ENCODE assay signal across 25 cellular contexts in genomic region chr22:33542722-33543121, GRCh38.
DNase-seq lines count a peak whose midpoint lies in the region; ATAC-seq, FAIRE-seq and TF ChIP-seq lines count a peak whose summit lies in the region.
"Had no signal": no experiment of that assay in that cellular context is flagged by ENCODE, and none has a peak within 500 bp of the region (broad histone marks: within the 10 kb centered on the region; RNA-seq: fewer than 3 reads in every experiment).

No MANE protein-coding gene starts in this region.

- H3K23ac ChIP-seq in H9 (ENCODE audit: insufficient read length, low read depth, low read length) (no peak overlapping the region), H1 (ENCODE audit: insufficient read length) (no peak overlapping the region)

- TF ChIP-seq EP300 in H1 (IDR thresholded peaks at IDR 0.05; ENCODE audit: borderline replicate concordance in 1 of 2, low read depth in 2 of 2, low read length in 2 of 2) = no peak

- H4K8ac ChIP-seq in H9 (replicated peaks; ENCODE audit: insufficient read length, low read depth, low read length) (no peak overlapping the region), H1 (ENCODE audit: extremely low read depth, insufficient read depth, low read length) (no peak overlapping the region)

- no peak overlapping the region for H3K4ac ChIP-seq in H9 (ENCODE audit: low read depth, low read length)
- no peak overlapping the region for H3K4ac ChIP-seq in H1 (replicated peaks; ENCODE audit: insufficient read length, low read depth, low read length)

- H3K79me2 ChIP-seq in H9 (ENCODE audit: insufficient read depth, low read length) (no peaks in the 10 kb centered on the region), H1 (ENCODE audit: control insufficient read depth in 1 of 2, insufficient read depth in 2 of 2, low read length in 2 of 2) (peaks cover 0 to 18% of the 10 kb centered on the region in 2 experiments; a peak in 2 of 4 replicates)

- no peak overlapping the region for H4K91ac ChIP-seq in H9 (ENCODE audit: insufficient read length, low read depth, low read length)
- no peak overlapping the region for H4K91ac ChIP-seq in H1 (replicated peaks; ENCODE audit: insufficient read length, low read length)

- H3K56ac ChIP-seq in H9 (ENCODE audit: insufficient read length, low read depth, low read length) = no peak overlapping the region
- no peak overlapping the region for H3K56ac ChIP-seq in H1 (replicated peaks; ENCODE audit: insufficient read length, low read depth, low read length)

- H3K23me2 ChIP-seq in H9 (ENCODE audit: insufficient read length, low read depth, low read length, poor library complexity, severe bottlenecking) (no peaks in the 10 kb centered on the region), H1 (ENCODE audit: low read depth, low read length) (no peaks in the 10 kb centered on the region)

- H2BK12ac ChIP-seq in H9 (ENCODE audit: insufficient read length, low read depth, low read length) (no peak overlapping the region), H1 (ENCODE audit: low read depth, low read length) (no peak overlapping the region)

- H3K14ac ChIP-seq in H9 (ENCODE audit: insufficient read depth, low read length) (no peak overlapping the region), H1 (ENCODE audit: insufficient read length) (no peak overlapping the region)

- H2BK15ac ChIP-seq in H9 (ENCODE audit: low read depth, low read length) (no peak overlapping the region), H1 (ENCODE audit: low read length) (no peak overlapping the region)

- no peak overlapping the region for H3K4me3 Mint-ChIP-seq in H9
- H3K4me3 Mint-ChIP-seq in neural crest cell = peak overlapping the region; percentile 50
- H3K4me3 Mint-ChIP-seq in stimulated activated naive B cell treated with anti-CD40 and anti-IgM and Interleukin-4, amounts not matched to agents 10 μg/mL and 1 μg/mL and 100 μg/mL, for 72 hours = no peak overlapping the region
- no peak overlapping the region for H3K4me3 Mint-ChIP-seq in activated CD4-positive, alpha-beta T cell treated with anti-CD3 and anti-CD28 coated beads, Interleukin-2, amount 10 ng/mL, durations not matched to agents 7 days and 5 days
- H3K4me3 Mint-ChIP-seq: B cell; CD14-positive monocyte; CD8-positive, alpha-beta memory T cell had no signal

- H3K4me1 ChIP-seq in H9 (ENCODE audit: insufficient read depth, low read length) = no peaks in the 10 kb centered on the region
- no peaks in the 10 kb centered on the region for H3K4me1 ChIP-seq in H1 (replicated peaks in 1 of 4; ENCODE audit: control insufficient read depth in 3 of 4, insufficient read depth in 4 of 4, low read length in 3 of 4)

- H3K27ac Mint-ChIP-seq in H9 = peak overlapping the region in 2 of 3 experiments; percentile 65 to 92; a peak in 5 of 7 replicates
- peak overlapping the region; percentile 13 for H3K27ac Mint-ChIP-seq in neural crest cell (ENCODE audit: unreplicated experiment)
- H3K27ac Mint-ChIP-seq in stimulated activated naive B cell treated with anti-CD40 and anti-IgM and Interleukin-4, amounts not matched to agents 10 μg/mL and 1 μg/mL and 100 μg/mL, for 72 hours = peak overlapping the region; percentile 14
- H3K27ac Mint-ChIP-seq in activated CD4-positive, alpha-beta T cell treated with anti-CD3 and anti-CD28 coated beads, Interleukin-2, amount 10 ng/mL, durations not matched to agents 7 days and 5 days = no peak overlapping the region
- H3K27ac Mint-ChIP-seq: CD14-positive monocyte; CD8-positive, alpha-beta memory T cell had no signal

- DNase-seq in H9 = no peak
- DNase-seq in H1 (ENCODE audit: low read depth in 1 of 2, low spot score in 2 of 2) = no peak
- no peak for DNase-seq in neural crest cell (ENCODE audit: low read depth, low spot score)
- no peak for DNase-seq in stimulated activated naive B cell treated with anti-CD40 and anti-IgM and Interleukin-4, amounts not matched to agents 10 μg/mL and 1 μg/mL and 100 μg/mL, for 72 hours
- DNase-seq in SW480 (ENCODE audit: low spot score) = no peak
- no peak for DNase-seq in activated T-cell treated with anti-CD3 and anti-CD28 coated beads, Interleukin-2, amount 50 U/mL, for 48 hours
- no peak for DNase-seq in cortex of kidney (lab: John Stamatoyannopoulos, UW)
- DNase-seq in activated CD4-positive, alpha-beta T cell treated with anti-CD3 and anti-CD28 coated beads, Interleukin-2, amount 10 ng/mL, durations not matched to agents 7 days and 5 days = no peak
- DNase-seq: Calu3; CD8-positive, alpha-beta memory T cell; DMS79 treated with DMSO at 0.1 percent for 48 hours; GF-D8; Kasumi-1; MV-4-11; NCI-H1105 treated with DMSO at 0.1 percent for 48 hours; NCI-H2029; NCI-H446; NCI-H524 treated with DMSO at 0.1 percent for 48 hours; NCI-H774; SIG-M5 had no signal

- no peaks in the 10 kb centered on the region for H4K20me1 ChIP-seq in H9 (ENCODE audit: control insufficient read depth, insufficient read depth, insufficient read length)
- peaks cover 2% of the 10 kb centered on the region in 2 experiments for H4K20me1 ChIP-seq in H1 (replicated peaks in 1 of 2; ENCODE audit: control insufficient read depth in 1 of 2, insufficient read depth in 2 of 2, low read length in 2 of 2)

- H3K27me3 Mint-ChIP-seq in H9 (ENCODE audit: low read depth) = no peaks in the 10 kb centered on the region
- no peaks in the 10 kb centered on the region for H3K27me3 Mint-ChIP-seq in neural crest cell (ENCODE audit: low read depth)
- H3K27me3 Mint-ChIP-seq in stimulated activated naive B cell treated with anti-CD40 and anti-IgM and Interleukin-4, amounts not matched to agents 10 μg/mL and 1 μg/mL and 100 μg/mL, for 72 hours = no peaks in the 10 kb centered on the region
- no peaks in the 10 kb centered on the region for H3K27me3 Mint-ChIP-seq in activated CD4-positive, alpha-beta T cell treated with anti-CD3 and anti-CD28 coated beads, Interleukin-2, amount 10 ng/mL, durations not matched to agents 7 days and 5 days
- H3K27me3 Mint-ChIP-seq: B cell; CD8-positive, alpha-beta memory T cell had no signal

- no peak for TF ChIP-seq POLR2A in H1 (IDR thresholded peaks at IDR 0.05; ENCODE audit: control extremely low read depth in 1 of 2, low read depth in 2 of 2, low read length in 2 of 2)

- H3K4me3 ChIP-seq in H1 (ENCODE audit: extremely low read depth in 1 of 4, insufficient read depth in 2 of 4, low read depth in 3 of 4, low read length in 4 of 4) = no peak overlapping the region
- H3K4me3 ChIP-seq: K562 had no signal

- no peaks in the 10 kb centered on the region for H3K9me3 Mint-ChIP-seq in H9
- no peaks in the 10 kb centered on the region for H3K9me3 Mint-ChIP-seq in neural crest cell
- H3K9me3 Mint-ChIP-seq in stimulated activated naive B cell treated with anti-CD40 and anti-IgM and Interleukin-4, amounts not matched to agents 10 μg/mL and 1 μg/mL and 100 μg/mL, for 72 hours = peaks cover 0 to 2% of the 10 kb centered on the region in 2 donors
- peaks cover 3% of the 10 kb centered on the region for H3K9me3 Mint-ChIP-seq in activated CD4-positive, alpha-beta T cell treated with anti-CD3 and anti-CD28 coated beads, Interleukin-2, amount 10 ng/mL, durations not matched to agents 7 days and 5 days

- no peaks in the 10 kb centered on the region for H3K79me1 ChIP-seq in H9 (ENCODE audit: insufficient read depth, low read depth, low read length, poor library complexity, severe bottlenecking)
- peaks cover 6% of the 10 kb centered on the region; the same call in 1 of the 2 replicates for H3K79me1 ChIP-seq in H1 (ENCODE audit: low read depth, low read length)

- CTCF ChIA-PET in H1 (lab: Charles Lee; ENCODE audit: partially characterized antibody) = interaction anchor here (1.3 kb wide), 2 partner anchors 19 to 24 kb away, joined by 3 to 4 read pairs; no protein-coding TSS in a partner anchor
- CTCF ChIA-PET in activated CD4-positive, alpha-beta T cell treated with anti-CD3 and anti-CD28 coated beads, Interleukin-2, amount 10 ng/mL, durations not matched to agents 7 days and 5 days (lab: Charles Lee) = no interaction called here

- H3K27me3 ChIP-seq in H9 (ENCODE audit: insufficient read depth, low read length) (no peaks in the 10 kb centered on the region), H1 (replicated peaks in 1 of 4; ENCODE audit: control insufficient read depth in 3 of 4, extremely low read depth in 1 of 4, insufficient read depth in 3 of 4, low read length in 3 of 4) (no peaks in the 10 kb centered on the region)

- POLR2A ChIA-PET in H1 (lab: Charles Lee; ENCODE audit: partially characterized antibody) = no interaction called here
- POLR2A ChIA-PET in activated CD4-positive, alpha-beta T cell treated with anti-CD3 and anti-CD28 coated beads, Interleukin-2, amount 10 ng/mL, durations not matched to agents 7 days and 5 days (lab: Charles Lee) = no interaction called here

- WGBS in H9 (ENCODE audit: extremely low coverage, insufficient read length, low lambda C conversion rate) = no CpG with 5 or more reads among the region's 4 CpGs
- WGBS in H1 (ENCODE audit: extremely low coverage in 1 of 2, insufficient coverage in 1 of 2, insufficient read length in 1 of 2, insufficient replicate concordance in 2 of 2, low coverage in 1 of 2, low lambda C conversion rate in 2 of 2, missing lambda C conversion rate in 1 of 2), 2 experiments = 78% methylated on average over 4 of the region's 4 CpGs; no CpG with 5 or more reads in 1 of the 2 experiments

- TF ChIP-seq CTCF in H9 (conservative IDR thresholded peaks at IDR 0.05) (no peak), H1 (IDR thresholded peaks at IDR 0.05; ENCODE audit: control extremely low read depth in 1 of 3, insufficient read depth in 1 of 3, low read depth in 1 of 3, low read length in 3 of 3) (no peak), neural crest cell (conservative IDR thresholded peaks at IDR 0.05) (no peak)

- H2BK20ac ChIP-seq in H9 (ENCODE audit: low read depth, low read length, poor library complexity, severe bottlenecking) = no peak overlapping the region
- no peak overlapping the region for H2BK20ac ChIP-seq in H1 (ENCODE audit: low read length)

- H3K36me3 Mint-ChIP-seq in H9 (ENCODE audit: insufficient read depth in 1 of 3, low read depth in 3 of 3) = no peaks in the 10 kb centered on the region
- peaks cover 4% of the 10 kb centered on the region for H3K36me3 Mint-ChIP-seq in neural crest cell (ENCODE audit: low read depth)
- peaks cover 5% of the 10 kb centered on the region in 2 donors for H3K36me3 Mint-ChIP-seq in stimulated activated naive B cell treated with anti-CD40 and anti-IgM and Interleukin-4, amounts not matched to agents 10 μg/mL and 1 μg/mL and 100 μg/mL, for 72 hours
- no peaks in the 10 kb centered on the region for H3K36me3 Mint-ChIP-seq in activated CD4-positive, alpha-beta T cell treated with anti-CD3 and anti-CD28 coated beads, Interleukin-2, amount 10 ng/mL, durations not matched to agents 7 days and 5 days (ENCODE audit: low read depth)
- H3K36me3 Mint-ChIP-seq: CD14-positive monocyte; CD8-positive, alpha-beta memory T cell had no signal

- no peak overlapping the region for H3K27ac ChIP-seq in H9 (ENCODE audit: insufficient read length, low read depth, low read length)
- no peak overlapping the region for H3K27ac ChIP-seq in H1 (ENCODE audit: low read depth, low read length)

- H2AK5ac ChIP-seq in H9 (ENCODE audit: insufficient read length, low read length) (no peak overlapping the region), H1 (ENCODE audit: low read depth, low read length) (no peak overlapping the region)

- no peaks in the 10 kb centered on the region for H3K36me3 ChIP-seq in H1 (ENCODE audit: control insufficient read depth in 2 of 4, insufficient read depth in 4 of 4, low read length in 3 of 4)

- H4K5ac ChIP-seq in H9 (ENCODE audit: insufficient read length, low read depth, low read length) (no peak overlapping the region), H1 (ENCODE audit: insufficient read length, low read depth, low read length) (no peak overlapping the region)

- no peak overlapping the region for H3T11ph ChIP-seq in H9 (ENCODE audit: low read length)

- no peak for FAIRE-seq in H1 (lab: Jason Lieb, UNC)
- FAIRE-seq: GM12891, K562, RCC 7860 had no signal

- ATAC-seq in stimulated activated naive B cell treated with anti-CD40 and anti-IgM and Interleukin-4, amounts not matched to agents 10 μg/mL and 1 μg/mL and 100 μg/mL, for 72 hours (replicated peaks) = peak; percentile 37 to 47
- ATAC-seq: K562 had no signal

- no peak overlapping the region for H2BK5ac ChIP-seq in H9 (ENCODE audit: insufficient read length, low read length)
- no peak overlapping the region for H2BK5ac ChIP-seq in H1 (ENCODE audit: low read depth, low read length)

- H3K9ac ChIP-seq in H9 (ENCODE audit: extremely low read depth, insufficient read length, low read length) (no peak overlapping the region), H1 (replicated peaks in 1 of 4; ENCODE audit: extremely low read depth in 1 of 4, low read depth in 3 of 4, low read length in 3 of 4) (no peak overlapping the region)

- H2AFZ ChIP-seq in H9 (ENCODE audit: low read length) (no peak overlapping the region), H1 (ENCODE audit: low read length) (no peak overlapping the region)

- TF ChIP-seq RAD21 in H1 (IDR thresholded peaks at IDR 0.05 in 1 of 2, conservative IDR thresholded peaks at IDR 0.05 in 1 of 2; ENCODE audit: low read depth in 2 of 2, low read length in 2 of 2) = no peak

- H3K18ac ChIP-seq in H9 (ENCODE audit: insufficient read length, low read depth, low read length) (no peak overlapping the region), H1 (ENCODE audit: extremely low read depth, low read length) (no peak overlapping the region)

- H3K4me2 ChIP-seq in H9 (ENCODE audit: insufficient read depth, insufficient read length, low read length) (no peak overlapping the region), H1 (ENCODE audit: insufficient read depth in 1 of 2, low read depth in 2 of 2, low read length in 2 of 2) (no peak overlapping the region)

- H3K9me3 ChIP-seq in H9 (ENCODE audit: control insufficient read depth, low read depth, low read length) = no peaks in the 10 kb centered on the region
- H3K9me3 ChIP-seq in H1 (ENCODE audit: insufficient read depth in 2 of 2, low read depth in 1 of 2, low read length in 1 of 2) = no peaks in the 10 kb centered on the region

- H2BK120ac ChIP-seq in H9 (ENCODE audit: low read depth, low read length, poor library complexity, severe bottlenecking) = no peak overlapping the region
- no peak overlapping the region for H2BK120ac ChIP-seq in H1 (replicated peaks; ENCODE audit: low read depth, low read length)

- H3K4me1 Mint-ChIP-seq in H9 (no peaks in the 10 kb centered on the region), neural crest cell (peaks cover 39% of the 10 kb centered on the region)
- H3K4me1 Mint-ChIP-seq in stimulated activated naive B cell treated with anti-CD40 and anti-IgM and Interleukin-4, amounts not matched to agents 10 μg/mL and 1 μg/mL and 100 μg/mL, for 72 hours = peaks cover 17 to 53% of the 10 kb centered on the region in 2 donors
- H3K4me1 Mint-ChIP-seq in activated CD4-positive, alpha-beta T cell treated with anti-CD3 and anti-CD28 coated beads, Interleukin-2, amount 10 ng/mL, durations not matched to agents 7 days and 5 days = peaks cover 3% of the 10 kb centered on the region
- H3K4me1 Mint-ChIP-seq: CD14-positive monocyte had no signal
